Comparison of ENCODE assay signal across 8 cellular contexts in genomic region chr19:46913852-46914430, GRCh38. TPM values are rescaled to one million over a fixed set of nuclear protein-coding genes. Genes with fewer than 3 reads are reported as not detected.
DNase-seq lines count a peak whose midpoint lies in the region; ATAC-seq, FAIRE-seq and TF ChIP-seq lines count a peak whose summit lies in the region.

No MANE protein-coding gene starts in this region.

- TF ChIP-seq CTCF in HFFc6 (IDR thresholded peaks at IDR 0.05) = no peak
- no peak for TF ChIP-seq CTCF in astrocyte (IDR thresholded peaks at IDR 0.05; ENCODE audit: insufficient read depth, low read depth, low read length)
- TF ChIP-seq CTCF in uterus (IDR thresholded peaks at IDR 0.05) = no peak

- peak overlapping the region; percentile 61 for H3K4me2 ChIP-seq in astrocyte (ENCODE audit: low read length)

- H3K4me1 Mint-ChIP-seq in HFFc6 (ENCODE audit: low read depth) = peaks cover 65% of the 10 kb centered on the region
- H3K4me1 Mint-ChIP-seq in astrocyte (ENCODE audit: low read depth, unreplicated experiment) = peaks cover 46% of the 10 kb centered on the region

- no peaks in the 10 kb centered on the region for H3K9me3 ChIP-seq in astrocyte (ENCODE audit: insufficient read depth, low read depth, low read length)
- no peaks in the 10 kb centered on the region for H3K9me3 ChIP-seq in uterus

- no peak for TF ChIP-seq POLR2A in uterus (IDR thresholded peaks at IDR 0.05)

- H3K9ac ChIP-seq in astrocyte (ENCODE audit: low read length) = peak overlapping the region; percentile 37

- H3K36me3 Mint-ChIP-seq in HFFc6 (ENCODE audit: low read depth) (peaks cover 14% of the 10 kb centered on the region), astrocyte (ENCODE audit: low read depth, unreplicated experiment) (peaks cover 3% of the 10 kb centered on the region)

- H3K4me3 Mint-ChIP-seq in HFFc6 = peak overlapping the region; percentile 76
- H3K4me3 Mint-ChIP-seq in astrocyte (ENCODE audit: unreplicated experiment) = peak overlapping the region; percentile 67

- H3K9me3 Mint-ChIP-seq in HFFc6 (no peaks in the 10 kb centered on the region), astrocyte (ENCODE audit: unreplicated experiment) (no peaks in the 10 kb centered on the region)

- H3K27me3 Mint-ChIP-seq in HFFc6 (ENCODE audit: insufficient read depth) = no peaks in the 10 kb centered on the region
- H3K27me3 Mint-ChIP-seq in astrocyte (ENCODE audit: low read depth, unreplicated experiment) = no peaks in the 10 kb centered on the region

- H3K27ac ChIP-seq in astrocyte (ENCODE audit: low read depth, low read length) = peak overlapping the region; percentile 53
- no peak overlapping the region for H3K27ac ChIP-seq in uterus

- H3K27me3 ChIP-seq in astrocyte (ENCODE audit: insufficient read depth, low read length) (no peaks in the 10 kb centered on the region), uterus (no peaks in the 10 kb centered on the region)

- peak; percentile 58 for DNase-seq in AG08395 (ENCODE audit: low spot score)
- peak; percentile 71 for DNase-seq in HFFc6
- peak; percentile 58 for DNase-seq in astrocyte (ENCODE audit: low read depth)
- DNase-seq in medulla oblongata (ENCODE audit: extremely low spot score) = peak; percentile 41
- no peak for DNase-seq in NCI-H82 (lab: John Stamatoyannopoulos, UW)
- DNase-seq in uterus = no peak

- no peak for ATAC-seq in HG03432 (IDR thresholded peaks at IDR 0.05; ENCODE audit: unreplicated experiment)
- ATAC-seq in GM19395 (IDR thresholded peaks at IDR 0.05; ENCODE audit: unreplicated experiment) = no peak

- no peak overlapping the region for H2AFZ ChIP-seq in astrocyte (ENCODE audit: low read depth, low read length)

- FAIRE-seq in astrocyte (lab: Jason Lieb, UNC) = no peak

- H4K20me1 ChIP-seq in astrocyte (ENCODE audit: insufficient read depth, low read length) = peaks cover 56% of the 10 kb centered on the region

- H3K4me1 ChIP-seq in astrocyte (ENCODE audit: insufficient read depth, low read length) = peaks cover 18% of the 10 kb centered on the region
- H3K4me1 ChIP-seq in uterus = peaks cover 0 to 7% of the 10 kb centered on the region in 2 donors

- H3K4me3 ChIP-seq in astrocyte (ENCODE audit: insufficient read depth, low read depth, low read length) (peak overlapping the region; percentile 9), uterus (no peak overlapping the region)

- peaks cover 97% of the 10 kb centered on the region for H3K79me2 ChIP-seq in astrocyte (ENCODE audit: insufficient read depth, low read length)

- intact Hi-C loops in uterus (cut with DNase I; ENCODE audit: low total_unique reads) = no loop called here

- peak overlapping the region; percentile 84 for H3K27ac Mint-ChIP-seq in HFFc6
- H3K27ac Mint-ChIP-seq in astrocyte (ENCODE audit: unreplicated experiment) = peak overlapping the region; percentile 91

- no peaks in the 10 kb centered on the region for H3K36me3 ChIP-seq in astrocyte (ENCODE audit: insufficient read depth, low read length)
- H3K36me3 ChIP-seq in uterus = no peaks in the 10 kb centered on the region

RNA-seq across cellular contexts. Expression of gene ARHGAP35, which starts 53.1 kb away (rescaled TPM):
- total RNA-seq in HFFc6 (2021; fragmentation: NEBNext Ultra II Directional; extraction: Animal tissue kit (Norgen Biotek cat#: 25700)) = 10 to 100 TPM; 51.9 to 69.8 (median 63.4) TPM
- total RNA-seq in astrocyte (55.2 and 57.9 TPM in 2 replicates), uterus (10 to 100 TPM in 2 of 4 donors, 1 to 10 TPM in 2; 8.7 to 69.4 (median 30.9) TPM)

Comparison
In these comparisons a context has a peak if more than half of its experiments do, and no peak if none do; other contexts are left out.
1. DNase-seq: peak in AG08395 (single experiment), HFFc6 (single experiment), astrocyte (single experiment) and medulla oblongata (single experiment); none in NCI-H82 (single experiment) and uterus (0 of 2).